22 cellular contexts compared by ENCODE assay signal in the genomic region with DNA sequence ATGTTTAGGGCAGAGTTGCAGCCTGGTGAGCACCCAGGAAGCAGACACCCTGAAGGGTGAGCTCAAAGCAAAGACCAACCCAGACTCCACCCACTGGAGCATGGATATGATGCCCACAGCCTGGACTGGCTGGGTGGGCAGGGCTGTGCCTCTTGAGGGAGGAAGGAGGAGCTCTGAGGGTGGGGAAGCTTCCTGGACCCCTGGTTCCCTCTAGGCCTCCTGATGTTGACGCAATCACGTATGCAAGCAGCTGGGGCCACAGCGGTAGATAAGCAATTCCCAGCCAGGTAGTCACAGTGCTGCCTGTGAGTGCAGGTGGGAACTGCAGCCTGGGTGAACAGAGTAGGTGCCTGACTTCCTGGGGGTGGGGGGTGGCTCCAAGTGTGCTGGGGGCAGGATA.
A peak's percentile ranks its signal among the peaks of the same experiment; 100 is the strongest.
DNase-seq lines count a peak whose midpoint lies in the region; ATAC-seq and TF ChIP-seq lines count a peak whose summit lies in the region.
"Had no signal": no experiment of that assay in that cellular context is flagged by ENCODE, and none has a peak within 500 bp of the region (broad histone marks: within the 10 kb centered on the region; RNA-seq: fewer than 3 reads in every experiment).

No MANE protein-coding gene starts in this region.

- no peak overlapping the region for H3K9ac ChIP-seq in mesenchymal stem cell (ENCODE audit: low read length)
- H3K9ac ChIP-seq: neural progenitor cell had no signal

- H2BK5ac ChIP-seq in mesenchymal stem cell (ENCODE audit: low read depth, low read length, poor library complexity, severe bottlenecking): no peak overlapping the region

- no peaks in the 10 kb centered on the region for H3K27me3 Mint-ChIP-seq in GM23338 (ENCODE audit: insufficient read depth, low read depth, poor library complexity)

- H3K27me3 ChIP-seq in GM23338 (ENCODE audit: insufficient read depth) (no peaks in the 10 kb centered on the region), RWPE2 (ENCODE audit: insufficient read depth, poor library complexity, severe bottlenecking) (no peaks in the 10 kb centered on the region), mesenchymal stem cell (ENCODE audit: control insufficient read depth in 1 of 2, insufficient read depth in 1 of 2, low read length in 2 of 2) (peaks cover 10 to 22% of the 10 kb centered on the region in 2 experiments)
- H3K27me3 ChIP-seq: neural progenitor cell, transverse colon had no signal

- no peak overlapping the region for H3K4me3 ChIP-seq in GM23338
- H3K4me3 ChIP-seq in RWPE2 (ENCODE audit: severe bottlenecking): no peak overlapping the region
- no peak overlapping the region for H3K4me3 ChIP-seq in mesenchymal stem cell (ENCODE audit: insufficient read depth in 1 of 2, low read depth in 1 of 2, low read length in 2 of 2)
- H3K4me3 ChIP-seq: neural progenitor cell, psoas muscle, SK-N-MC, transverse colon had no signal

- peaks cover 7% of the 10 kb centered on the region; the same call in 1 of the 3 replicates for H3K36me3 Mint-ChIP-seq in GM23338 (ENCODE audit: low read depth)
- H3K36me3 Mint-ChIP-seq: activated CD8-positive, alpha-beta memory T cell treated with anti-CD3 and anti-CD28 coated beads, Interleukin-2, amount 10 ng/mL, durations not matched to agents 7 days and 5 days; activated naive CD8-positive, alpha-beta T cell treated with anti-CD3 and anti-CD28 coated beads for 36 hours; CD8-positive, alpha-beta T cell; neural progenitor cell had no signal

- no peak overlapping the region for H3K14ac ChIP-seq in mesenchymal stem cell (ENCODE audit: low read length in 2 of 2)

- no peaks in the 10 kb centered on the region for H3K9me2 ChIP-seq in GM23338 (ENCODE audit: insufficient read depth)

- no peak overlapping the region for H2BK15ac ChIP-seq in mesenchymal stem cell (ENCODE audit: low read depth, poor library complexity, severe bottlenecking)

- H2AK5ac ChIP-seq in mesenchymal stem cell (ENCODE audit: low read length, severe bottlenecking): no peak overlapping the region

- H4K20me1 ChIP-seq in GM23338 (replicated peaks; ENCODE audit: insufficient read depth): no peaks in the 10 kb centered on the region

- ATAC-seq in GM23338 (peak; percentile 94), RWPE2 (ENCODE audit: low read depth) (peak; percentile 51; the same call in 2 of the 3 replicates), GM21717 (IDR thresholded peaks at IDR 0.05; ENCODE audit: unreplicated experiment) (no peak)
- ATAC-seq: activated CD8-positive, alpha-beta memory T cell treated with anti-CD3 and anti-CD28 coated beads, Interleukin-2, amount 10 ng/mL, durations not matched to agents 7 days and 5 days; CD8-positive, alpha-beta T cell; esophagus mucosa; left colon; psoas muscle had no signal

- H3K36me3 ChIP-seq in GM23338 (ENCODE audit: insufficient read depth) (no peaks in the 10 kb centered on the region), RWPE2 (ENCODE audit: low read depth) (no peaks in the 10 kb centered on the region), mesenchymal stem cell (ENCODE audit: control insufficient read depth in 1 of 2, insufficient read depth in 2 of 2, low read depth in 1 of 2, low read length in 2 of 2) (no peaks in the 10 kb centered on the region)
- H3K36me3 ChIP-seq: neural progenitor cell, transverse colon had no signal

- no peaks in the 10 kb centered on the region for H3F3A ChIP-seq in GM23338 (replicated peaks; ENCODE audit: low read depth)

- H2BK120ac ChIP-seq in mesenchymal stem cell (ENCODE audit: low read depth, low read length): no peak overlapping the region

- peak overlapping the region; percentile 76; the same call in 1 of the 2 replicates for H2AFZ ChIP-seq in GM23338
- H2AFZ ChIP-seq in mesenchymal stem cell (ENCODE audit: low read depth, low read length): no peak overlapping the region
- H2AFZ ChIP-seq: neural progenitor cell had no signal

- H3K79me2 ChIP-seq in GM23338 (replicated peaks; ENCODE audit: insufficient read depth): no peaks in the 10 kb centered on the region

- no peak overlapping the region for H3K4me3 Mint-ChIP-seq in GM23338
- H3K4me3 Mint-ChIP-seq: activated CD8-positive, alpha-beta memory T cell treated with anti-CD3 and anti-CD28 coated beads, Interleukin-2, amount 10 ng/mL, durations not matched to agents 7 days and 5 days; activated naive CD8-positive, alpha-beta T cell treated with anti-CD3 and anti-CD28 coated beads for 36 hours; activated T-helper 1 cell treated with anti-CD3 and anti-CD28 coated beads, Interleukin-12 subunit alpha, Interleukin-12 subunit beta, Interleukin-2, Interleukin-4 antibody, amounts not matched to agents 30 ng/mL and 10 ng/mL and 1 ng/mL, durations not matched to agents 14 hours and 24 hours and 36 hours; CD8-positive, alpha-beta T cell; neural progenitor cell; stimulated activated naive CD8-positive, alpha-beta T cell treated with anti-CD3 and anti-CD28 coated beads, Interleukin-15, Interleukin-2, amounts not matched to agents 100 ng/mL and 50 ng/mL, for 24 hours had no signal

- no peak overlapping the region for H3K18ac ChIP-seq in mesenchymal stem cell (ENCODE audit: low read depth in 1 of 2, low read length in 2 of 2)

- H3K27ac Mint-ChIP-seq in GM23338: peak overlapping the region; percentile 50; the same call in 1 of the 2 replicates
- H3K27ac Mint-ChIP-seq: activated CD8-positive, alpha-beta memory T cell treated with anti-CD3 and anti-CD28 coated beads, Interleukin-2, amount 10 ng/mL, durations not matched to agents 7 days and 5 days; activated naive CD8-positive, alpha-beta T cell treated with anti-CD3 and anti-CD28 coated beads for 36 hours; activated T-helper 1 cell treated with anti-CD3 and anti-CD28 coated beads, Interleukin-12 subunit alpha, Interleukin-12 subunit beta, Interleukin-2, Interleukin-4 antibody, amounts not matched to agents 30 ng/mL and 10 ng/mL and 1 ng/mL, durations not matched to agents 14 hours and 24 hours and 36 hours; CD8-positive, alpha-beta T cell; neural progenitor cell; stimulated activated naive CD8-positive, alpha-beta T cell treated with anti-CD3 and anti-CD28 coated beads, Interleukin-15, Interleukin-2, amounts not matched to agents 100 ng/mL and 50 ng/mL, for 24 hours had no signal

- WGBS in mesenchymal stem cell: 38% methylated on average over 3 of the region's 3 CpGs

- H3K4me1 Mint-ChIP-seq in GM23338: peaks cover 20% of the 10 kb centered on the region
- H3K4me1 Mint-ChIP-seq: activated CD8-positive, alpha-beta memory T cell treated with anti-CD3 and anti-CD28 coated beads, Interleukin-2, amount 10 ng/mL, durations not matched to agents 7 days and 5 days; activated naive CD8-positive, alpha-beta T cell treated with anti-CD3 and anti-CD28 coated beads for 36 hours had no signal

- H3K9me3 ChIP-seq in RWPE2 (ENCODE audit: severe bottlenecking) (no peaks in the 10 kb centered on the region), mesenchymal stem cell (ENCODE audit: control insufficient read depth, low read length) (no peaks in the 10 kb centered on the region)
- H3K9me3 ChIP-seq: transverse colon had no signal

- no peak overlapping the region for H3K23ac ChIP-seq in mesenchymal stem cell (ENCODE audit: low read length in 2 of 2)

- peaks cover 15% of the 10 kb centered on the region; the same call in 1 of the 2 replicates for H3K4me1 ChIP-seq in GM23338 (ENCODE audit: insufficient read depth)
- no peaks in the 10 kb centered on the region for H3K4me1 ChIP-seq in RWPE2 (ENCODE audit: insufficient read depth, poor library complexity, severe bottlenecking)
- H3K4me1 ChIP-seq in mesenchymal stem cell (ENCODE audit: control insufficient read depth, insufficient read depth, low read depth, low read length): no peaks in the 10 kb centered on the region
- H3K4me1 ChIP-seq: neural progenitor cell, psoas muscle, transverse colon had no signal

- DNase-seq in GM23338 (ENCODE audit: low spot score) (peak; percentile 64), NCI-H1092 treated with DMSO at 0.1 percent for 48 hours (lab: John Stamatoyannopoulos, UW) (peak; percentile 76), RWPE2 (ENCODE audit: low spot score) (no peak), mesenchymal stem cell (no peak), HCEC 1CT (no peak), germinal center (ENCODE audit: low spot score) (no peak)
- DNase-seq: activated CD8-positive, alpha-beta memory T cell treated with anti-CD3 and anti-CD28 coated beads, Interleukin-2, amount 10 ng/mL, durations not matched to agents 7 days and 5 days; activated naive CD8-positive, alpha-beta T cell treated with anti-CD3 and anti-CD28 coated beads for 36 hours; CD8-positive, alpha-beta T cell; DMS79 treated with DMSO at 0.1 percent for 48 hours; effector CD4-positive, alpha-beta T cell; left colon; psoas muscle; small intestine; stimulated activated CD4-positive, alpha-beta T cell treated with anti-CD3 and anti-CD28 coated beads, Interleukin-4, amount 100 ng/mL, for 1 hour; transverse colon had no signal

- H4K8ac ChIP-seq in mesenchymal stem cell (ENCODE audit: low read length): peak overlapping the region; percentile 60

- peak in 1 of 2 experiments; percentile 17; a peak in 1 of 4 replicates for TF ChIP-seq CTCF in GM23338 (conservative IDR thresholded peaks at IDR 0.05; ENCODE audit: low read depth in 2 of 2)
- TF ChIP-seq CTCF in RWPE2 (IDR thresholded peaks at IDR 0.05; ENCODE audit: poor library complexity, severe bottlenecking): no peak

- peak overlapping the region; percentile 26; the same call in 1 of the 2 replicates for H3K4me2 ChIP-seq in GM23338
- no peak overlapping the region for H3K4me2 ChIP-seq in mesenchymal stem cell (ENCODE audit: low read length, poor library complexity, severe bottlenecking)
- H3K4me2 ChIP-seq: neural progenitor cell had no signal

- no peak overlapping the region for H2BK12ac ChIP-seq in mesenchymal stem cell (ENCODE audit: low read length in 2 of 2)

- no peaks in the 10 kb centered on the region for H3K79me1 ChIP-seq in mesenchymal stem cell (replicated peaks; ENCODE audit: low read length, poor library complexity, severe bottlenecking)

- no peak overlapping the region for H4K91ac ChIP-seq in mesenchymal stem cell (ENCODE audit: low read length)

- H3K4ac ChIP-seq in mesenchymal stem cell (ENCODE audit: low read depth in 1 of 2, low read length in 2 of 2): no peak overlapping the region

- H3K9me3 Mint-ChIP-seq in GM23338: peaks cover 14% of the 10 kb centered on the region
- H3K9me3 Mint-ChIP-seq: activated T-helper 1 cell treated with anti-CD3 and anti-CD28 coated beads, Interleukin-12 subunit alpha, Interleukin-12 subunit beta, Interleukin-2, Interleukin-4 antibody, amounts not matched to agents 30 ng/mL and 10 ng/mL and 1 ng/mL, durations not matched to agents 14 hours and 24 hours and 36 hours; neural progenitor cell had no signal

- no peak overlapping the region for H3K27ac ChIP-seq in GM23338 (ENCODE audit: low read depth)
- no peak overlapping the region for H3K27ac ChIP-seq in RWPE2 (ENCODE audit: poor library complexity, severe bottlenecking)
- H3K27ac ChIP-seq in mesenchymal stem cell (ENCODE audit: low read length, poor library complexity, severe bottlenecking): no peak overlapping the region
- H3K27ac ChIP-seq: neural progenitor cell, psoas muscle, SK-N-MC, transverse colon had no signal

Comparison
In these comparisons a context has a peak if more than half of its experiments do, and no peak if none do; other contexts are left out.
1. DNase-seq: peak in GM23338 (single experiment) and NCI-H1092 treated with DMSO at 0.1 percent for 48 hours (single experiment); none in RWPE2 (single experiment), mesenchymal stem cell (single experiment), HCEC 1CT (single experiment) and germinal center (single experiment).